ENCODE assay signal across 25 cellular contexts in the genomic region with DNA sequence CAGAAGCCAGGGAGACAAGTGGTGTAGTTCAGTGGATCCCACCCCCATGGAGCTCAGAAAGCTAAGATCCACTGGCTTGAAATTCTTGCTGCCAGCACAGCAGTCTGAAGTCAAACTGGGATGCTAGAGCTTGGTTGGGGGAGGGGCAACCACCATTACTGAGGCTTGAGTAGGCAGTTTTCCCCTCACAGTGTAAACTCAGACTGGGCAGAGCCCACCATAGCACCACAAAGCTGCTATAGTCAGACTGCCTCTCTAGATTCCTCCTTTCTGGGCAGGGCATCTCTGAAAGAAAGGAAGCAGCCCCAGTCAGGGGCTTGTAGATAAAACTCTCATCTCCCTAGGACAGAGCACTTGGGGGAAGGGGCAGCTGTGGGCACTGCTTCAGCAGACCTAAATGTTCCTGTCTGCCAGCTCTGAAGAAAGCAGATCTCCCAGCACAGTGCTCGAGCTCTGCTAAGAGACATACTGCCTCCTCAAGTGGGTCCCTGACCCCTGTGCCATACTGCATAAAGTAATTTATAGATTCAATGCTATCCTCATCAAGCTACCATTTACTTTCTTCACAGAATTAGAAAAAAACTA.
DNase-seq lines count a peak whose midpoint lies in the region; ATAC-seq and TF ChIP-seq lines count a peak whose summit lies in the region.
"Had no signal": no experiment of that assay in that cellular context is flagged by ENCODE, and none has a peak within 500 bp of the region (broad histone marks: within the 10 kb centered on the region; RNA-seq: fewer than 3 reads in every experiment).

No MANE protein-coding gene starts in this region.

- TF ChIP-seq CTCF in WTC11 (IDR thresholded peaks at IDR 0.05) (no peak), smooth muscle cell (IDR thresholded peaks at IDR 0.05; ENCODE audit: borderline replicate concordance, insufficient read depth, poor library complexity, severe bottlenecking) (no peak), lower leg skin (IDR thresholded peaks at IDR 0.05) (no peak)

- 61% methylated on average over 1 of the region's 1 CpG for WGBS in HUES64
- 85% methylated on average over 1 of the region's 1 CpG for WGBS in smooth muscle cell (ENCODE audit: low lambda C conversion rate)
- WGBS in lower leg skin, 2 donors: 95 to 100% methylated on average over 1 of the region's 1 CpG

- H3K36me3 ChIP-seq in HUES64 (ENCODE audit: insufficient read depth, low read length) (no peaks in the 10 kb centered on the region), smooth muscle cell (ENCODE audit: low read depth) (no peaks in the 10 kb centered on the region)
- H3K36me3 ChIP-seq: left lung, SJCRH30, suprapubic skin, uterus had no signal

- H3K27me3 ChIP-seq in HUES64 (ENCODE audit: insufficient read depth, low read length) (no peaks in the 10 kb centered on the region), smooth muscle cell (ENCODE audit: low read depth) (no peaks in the 10 kb centered on the region)
- H3K27me3 ChIP-seq: left lung, SJCRH30, suprapubic skin, uterus had no signal

- peak overlapping the region; percentile 95 for H3K27ac Mint-ChIP-seq in WTC11
- H3K27ac Mint-ChIP-seq: CD4-positive, alpha-beta memory T cell; immature natural killer cell; natural killer cell treated with Interleukin-12 subunit alpha and Interleukin-12 subunit beta and Interleukin-15 and Interleukin-18, amount 100 ng/mL, for 72 hours; stimulated activated memory B cell treated with anti-CD40 and anti-IgM and Interleukin-4, amounts not matched to agents 10 μg/mL and 1 μg/mL and 100 μg/mL, for 72 hours had no signal

- POLR2A ChIA-PET in WTC11 (lab: Charles Lee): no interaction called here

- TF ChIP-seq POLR2A in lower leg skin (IDR thresholded peaks at IDR 0.05): no peak

- H4K20me1 ChIP-seq in smooth muscle cell (ENCODE audit: low read depth): no peaks in the 10 kb centered on the region

- H3K27me3 Mint-ChIP-seq in WTC11 (ENCODE audit: low read depth): peaks cover 2% of the 10 kb centered on the region
- H3K27me3 Mint-ChIP-seq: CD4-positive, alpha-beta memory T cell; natural killer cell treated with Interleukin-12 subunit alpha and Interleukin-12 subunit beta and Interleukin-15 and Interleukin-18, amount 100 ng/mL, for 72 hours; stimulated activated memory B cell treated with anti-CD40 and anti-IgM and Interleukin-4, amounts not matched to agents 10 μg/mL and 1 μg/mL and 100 μg/mL, for 72 hours had no signal

- H3K9ac ChIP-seq in HUES64 (ENCODE audit: low read depth, low read length): peak overlapping the region; percentile 75
- H3K9ac ChIP-seq in smooth muscle cell (ENCODE audit: low read depth): no peak overlapping the region

- no peaks in the 10 kb centered on the region for H3K79me2 ChIP-seq in smooth muscle cell (ENCODE audit: low read depth)

- H3K9me3 ChIP-seq in HUES64 (ENCODE audit: insufficient read depth, low read depth, low read length): peaks cover 17% of the 10 kb centered on the region
- H3K9me3 ChIP-seq in iPS-18c (ENCODE audit: control insufficient read depth, insufficient read depth, low read length): no peaks in the 10 kb centered on the region
- H3K9me3 ChIP-seq in smooth muscle cell (replicated peaks; ENCODE audit: low read depth): peaks cover 7% of the 10 kb centered on the region
- H3K9me3 ChIP-seq: SJCRH30 had no signal

- H3K4me2 ChIP-seq in smooth muscle cell: peak overlapping the region; percentile 25

- peak overlapping the region; percentile 80 for H3K4me3 Mint-ChIP-seq in WTC11
- H3K4me3 Mint-ChIP-seq: CD4-positive, alpha-beta memory T cell; immature natural killer cell; natural killer cell treated with Interleukin-12 subunit alpha and Interleukin-12 subunit beta and Interleukin-15 and Interleukin-18, amount 100 ng/mL, for 72 hours; stimulated activated memory B cell treated with anti-CD40 and anti-IgM and Interleukin-4, amounts not matched to agents 10 μg/mL and 1 μg/mL and 100 μg/mL, for 72 hours had no signal

- CTCF ChIA-PET in WTC11 (lab: Charles Lee): no interaction called here

- H2AFZ ChIP-seq in smooth muscle cell (ENCODE audit: low read depth): peak overlapping the region; percentile 69

- H3K9me3 Mint-ChIP-seq in WTC11: peaks cover 45% of the 10 kb centered on the region

- intact Hi-C loops in lower leg skin (cut with DNase I; ENCODE audit: low total_unique reads): no loop called here

- ATAC-seq in WTC11 (peak; percentile 88), GM18517 (IDR thresholded peaks at IDR 0.05; ENCODE audit: unreplicated experiment) (no peak)
- ATAC-seq: left lung; natural killer cell treated with Interleukin-12 subunit alpha and Interleukin-12 subunit beta and Interleukin-15 and Interleukin-18, amount 100 ng/mL, for 72 hours; stimulated activated memory B cell treated with anti-CD40 and anti-IgM and Interleukin-4, amounts not matched to agents 10 μg/mL and 1 μg/mL and 100 μg/mL, for 72 hours had no signal

- H3K4me3 ChIP-seq in HUES64 (ENCODE audit: low read length): peak overlapping the region; percentile 48
- H3K4me3 ChIP-seq in iPS-18c (ENCODE audit: insufficient read depth, low read depth, low read length): peak overlapping the region; percentile 32
- peak overlapping the region; percentile 32 for H3K4me3 ChIP-seq in smooth muscle cell
- H3K4me3 ChIP-seq in lower leg skin (ENCODE audit: low read depth, poor library complexity, severe bottlenecking): no peak overlapping the region
- H3K4me3 ChIP-seq: coronary artery, left lung, SJCRH30, suprapubic skin, uterus had no signal

- no peaks in the 10 kb centered on the region for H3F3A ChIP-seq in smooth muscle cell (ENCODE audit: low read depth)

- DNase-seq in WTC11 (ENCODE audit: low spot score) (no peak), smooth muscle cell (lab: John Stamatoyannopoulos, UW; ENCODE audit: unreplicated experiment) (no peak), lower leg skin (ENCODE audit: low spot score in 2 of 2) (no peak), DMS 273 treated with DMSO at 0.1 percent for 48 hours (lab: John Stamatoyannopoulos, UW) (no peak)
- DNase-seq: activated CD4-positive, alpha-beta T cell treated with anti-CD3 and anti-CD28 coated beads, Interleukin-2, amount 50 U/mL, for 1 hour; activated gamma-delta T cell; CD4-positive, alpha-beta memory T cell; DMS153; GF-D8; immature natural killer cell; left lung; NCI-H187; NCI-H82; SJCRH30; stimulated activated CD4-positive, alpha-beta T cell treated with anti-CD3 and anti-CD28 coated beads, Interleukin-2, amount 100 ng/mL, for 24 hours; T-helper 1 cell; uterus had no signal

- H3K4me1 Mint-ChIP-seq in WTC11: peaks cover 13% of the 10 kb centered on the region; the same call in 1 of the 2 replicates
- H3K4me1 Mint-ChIP-seq: CD4-positive, alpha-beta memory T cell; immature natural killer cell; stimulated activated memory B cell treated with anti-CD40 and anti-IgM and Interleukin-4, amounts not matched to agents 10 μg/mL and 1 μg/mL and 100 μg/mL, for 72 hours had no signal

- H3K27ac ChIP-seq in HUES64 (ENCODE audit: low read depth, low read length) (peak overlapping the region; percentile 84), smooth muscle cell (ENCODE audit: low read depth) (no peak overlapping the region)
- H3K27ac ChIP-seq: coronary artery, left lung, SJCRH30, suprapubic skin, uterus, VCaP had no signal

- H3K4me1 ChIP-seq in HUES64 (ENCODE audit: insufficient read depth, low read length): 0 out of 2 replicates have a peak, but pooled peaks cover 6% of the 10 kb centered on the region
- H3K4me1 ChIP-seq in smooth muscle cell (ENCODE audit: low read depth): no peaks in the 10 kb centered on the region
- H3K4me1 ChIP-seq: left lung, SJCRH30, suprapubic skin, uterus had no signal

- H3K36me3 Mint-ChIP-seq in WTC11: peaks cover 32% of the 10 kb centered on the region
- H3K36me3 Mint-ChIP-seq: immature natural killer cell; stimulated activated memory B cell treated with anti-CD40 and anti-IgM and Interleukin-4, amounts not matched to agents 10 μg/mL and 1 μg/mL and 100 μg/mL, for 72 hours had no signal

TF ChIP-seq in WTC11, 78 proteins besides CTCF, POLR2A, EP300 and RAD21 (continues in another document):
- TF ChIP-seq ELF4 (CRISPR knock-in tag; IDR thresholded peaks at IDR 0.05; ENCODE audit: low read depth) (no peak), RELA (CRISPR knock-in tag; IDR thresholded peaks at IDR 0.05; ENCODE audit: borderline replicate concordance) (no peak), ETV6 (CRISPR knock-in tag; IDR thresholded peaks at IDR 0.05) (no peak), CREB1 (CRISPR knock-in tag; IDR thresholded peaks at IDR 0.05) (no peak), GTF2I (CRISPR knock-in tag; conservative IDR thresholded peaks at IDR 0.05) (no peak)
- TF ChIP-seq, protein P1, sequence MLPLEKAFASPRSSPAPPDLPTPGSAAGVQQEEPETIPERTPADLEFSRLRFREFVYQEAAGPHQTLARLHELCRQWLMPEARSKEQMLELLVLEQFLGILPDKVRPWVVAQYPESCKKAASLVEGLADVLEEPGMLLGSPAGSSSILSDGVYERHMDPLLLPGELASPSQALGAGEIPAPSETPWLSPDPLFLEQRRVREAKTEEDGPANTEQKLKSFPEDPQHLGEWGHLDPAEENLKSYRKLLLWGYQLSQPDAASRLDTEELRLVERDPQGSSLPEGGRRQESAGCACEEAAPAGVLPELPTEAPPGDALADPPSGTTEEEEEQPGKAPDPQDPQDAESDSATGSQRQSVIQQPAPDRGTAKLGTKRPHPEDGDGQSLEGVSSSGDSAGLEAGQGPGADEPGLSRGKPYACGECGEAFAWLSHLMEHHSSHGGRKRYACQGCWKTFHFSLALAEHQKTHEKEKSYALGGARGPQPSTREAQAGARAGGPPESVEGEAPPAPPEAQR (CRISPR knock-in tag; IDR thresholded peaks at IDR 0.05): no peak
- TF ChIP-seq, protein P2, sequence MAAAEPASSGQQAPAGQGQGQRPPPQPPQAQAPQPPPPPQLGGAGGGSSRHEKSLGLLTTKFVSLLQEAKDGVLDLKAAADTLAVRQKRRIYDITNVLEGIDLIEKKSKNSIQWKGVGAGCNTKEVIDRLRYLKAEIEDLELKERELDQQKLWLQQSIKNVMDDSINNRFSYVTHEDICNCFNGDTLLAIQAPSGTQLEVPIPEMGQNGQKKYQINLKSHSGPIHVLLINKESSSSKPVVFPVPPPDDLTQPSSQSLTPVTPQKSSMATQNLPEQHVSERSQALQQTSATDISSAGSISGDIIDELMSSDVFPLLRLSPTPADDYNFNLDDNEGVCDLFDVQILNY (CRISPR knock-in tag; IDR thresholded peaks at IDR 0.05): no peak
- TF ChIP-seq, protein P3, sequence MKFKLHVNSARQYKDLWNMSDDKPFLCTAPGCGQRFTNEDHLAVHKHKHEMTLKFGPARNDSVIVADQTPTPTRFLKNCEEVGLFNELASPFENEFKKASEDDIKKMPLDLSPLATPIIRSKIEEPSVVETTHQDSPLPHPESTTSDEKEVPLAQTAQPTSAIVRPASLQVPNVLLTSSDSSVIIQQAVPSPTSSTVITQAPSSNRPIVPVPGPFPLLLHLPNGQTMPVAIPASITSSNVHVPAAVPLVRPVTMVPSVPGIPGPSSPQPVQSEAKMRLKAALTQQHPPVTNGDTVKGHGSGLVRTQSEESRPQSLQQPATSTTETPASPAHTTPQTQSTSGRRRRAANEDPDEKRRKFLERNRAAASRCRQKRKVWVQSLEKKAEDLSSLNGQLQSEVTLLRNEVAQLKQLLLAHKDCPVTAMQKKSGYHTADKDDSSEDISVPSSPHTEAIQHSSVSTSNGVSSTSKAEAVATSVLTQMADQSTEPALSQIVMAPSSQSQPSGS (CRISPR knock-in tag; IDR thresholded peaks at IDR 0.05; ENCODE audit: borderline replicate concordance, low read depth): no peak
